In the genomic region with DNA sequence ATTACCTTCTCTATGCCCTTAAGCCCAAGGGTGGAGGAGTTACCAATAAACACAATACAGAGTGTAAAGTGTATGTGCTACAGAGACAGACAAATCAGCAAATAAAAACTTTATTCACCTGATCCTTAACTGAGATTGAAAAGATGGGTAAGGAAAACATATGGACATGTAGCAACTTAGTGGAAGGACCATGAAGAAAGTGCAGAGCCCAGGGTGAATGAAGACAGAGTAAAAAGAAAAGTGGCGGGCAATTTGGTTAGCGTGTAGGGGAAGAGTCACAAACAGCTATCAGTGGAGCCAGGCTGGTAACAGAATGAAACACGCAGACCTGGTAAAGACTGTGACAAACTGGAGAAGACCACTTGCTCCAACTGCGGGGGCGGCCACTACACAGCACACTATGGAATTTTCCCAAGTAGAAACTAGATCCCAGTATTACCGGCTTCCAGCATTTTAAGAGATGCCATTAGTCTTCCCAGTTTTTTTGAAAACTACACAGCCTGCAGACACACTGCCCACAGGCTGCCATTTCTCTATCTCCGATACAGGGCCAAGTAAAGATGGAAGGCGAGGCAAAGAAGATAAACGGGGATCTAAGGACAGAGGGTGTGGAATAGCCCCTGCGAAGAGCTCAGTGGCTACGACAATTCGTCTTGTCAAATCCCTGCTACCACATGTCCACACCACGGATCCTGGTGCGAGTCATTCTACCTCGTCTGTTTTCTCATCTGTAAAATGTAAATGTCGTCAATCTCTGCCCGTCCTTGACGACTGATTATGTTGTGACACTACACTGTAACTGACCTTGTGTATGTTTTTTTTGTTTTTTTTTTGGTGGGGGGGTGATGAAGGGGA, we compare ENCODE assay signal across 1 cellular context.
TF ChIP-seq lines count a peak whose summit lies in the region.

No MANE protein-coding gene starts in this region.

TF ChIP-seq in GM23338, 12 proteins besides CTCF, POLR2A, EP300 and RAD21 (continued from another document):
- TF ChIP-seq, protein P1, sequence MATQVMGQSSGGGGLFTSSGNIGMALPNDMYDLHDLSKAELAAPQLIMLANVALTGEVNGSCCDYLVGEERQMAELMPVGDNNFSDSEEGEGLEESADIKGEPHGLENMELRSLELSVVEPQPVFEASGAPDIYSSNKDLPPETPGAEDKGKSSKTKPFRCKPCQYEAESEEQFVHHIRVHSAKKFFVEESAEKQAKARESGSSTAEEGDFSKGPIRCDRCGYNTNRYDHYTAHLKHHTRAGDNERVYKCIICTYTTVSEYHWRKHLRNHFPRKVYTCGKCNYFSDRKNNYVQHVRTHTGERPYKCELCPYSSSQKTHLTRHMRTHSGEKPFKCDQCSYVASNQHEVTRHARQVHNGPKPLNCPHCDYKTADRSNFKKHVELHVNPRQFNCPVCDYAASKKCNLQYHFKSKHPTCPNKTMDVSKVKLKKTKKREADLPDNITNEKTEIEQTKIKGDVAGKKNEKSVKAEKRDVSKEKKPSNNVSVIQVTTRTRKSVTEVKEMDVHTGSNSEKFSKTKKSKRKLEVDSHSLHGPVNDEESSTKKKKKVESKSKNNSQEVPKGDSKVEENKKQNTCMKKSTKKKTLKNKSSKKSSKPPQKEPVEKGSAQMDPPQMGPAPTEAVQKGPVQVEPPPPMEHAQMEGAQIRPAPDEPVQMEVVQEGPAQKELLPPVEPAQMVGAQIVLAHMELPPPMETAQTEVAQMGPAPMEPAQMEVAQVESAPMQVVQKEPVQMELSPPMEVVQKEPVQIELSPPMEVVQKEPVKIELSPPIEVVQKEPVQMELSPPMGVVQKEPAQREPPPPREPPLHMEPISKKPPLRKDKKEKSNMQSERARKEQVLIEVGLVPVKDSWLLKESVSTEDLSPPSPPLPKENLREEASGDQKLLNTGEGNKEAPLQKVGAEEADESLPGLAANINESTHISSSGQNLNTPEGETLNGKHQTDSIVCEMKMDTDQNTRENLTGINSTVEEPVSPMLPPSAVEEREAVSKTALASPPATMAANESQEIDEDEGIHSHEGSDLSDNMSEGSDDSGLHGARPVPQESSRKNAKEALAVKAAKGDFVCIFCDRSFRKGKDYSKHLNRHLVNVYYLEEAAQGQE (IDR thresholded peaks at IDR 0.05; ENCODE audit: unreplicated experiment) = no peak
- no peak for TF ChIP-seq ZNF462 (CRISPR knock-in tag; IDR thresholded peaks at IDR 0.05)
- no peak for TF ChIP-seq EZH2phosphoT487 (IDR thresholded peaks at IDR 0.05; ENCODE audit: unreplicated experiment)
- TF ChIP-seq ZNF114 (CRISPR knock-in tag; IDR thresholded peaks at IDR 0.05) = no peak
- TF ChIP-seq NANOG (IDR thresholded peaks at IDR 0.05; ENCODE audit: borderline replicate concordance) = no peak
- no peak for TF ChIP-seq CREB1 (CRISPR knock-in tag; IDR thresholded peaks at IDR 0.05; ENCODE audit: low read depth)
- no peak for TF ChIP-seq STAT1 (IDR thresholded peaks at IDR 0.05; ENCODE audit: unreplicated experiment)
